ENCODE assay signal across 2 cellular contexts in genomic region chrX:39449352-39449751, GRCh38.
"Had no signal": no experiment of that assay in that cellular context is flagged by ENCODE, and none has a peak within 500 bp of the region (broad histone marks: within the 10 kb centered on the region; RNA-seq: fewer than 3 reads in every experiment).

No MANE protein-coding gene starts in this region.

- DNase-seq: GDM1 had no signal

- ATAC-seq: GM12878 had no signal
